Comparison of ENCODE assay signal across 20 cellular contexts in genomic region chr10:607545-608196, GRCh38.
DNase-seq lines count a peak whose midpoint lies in the region; ATAC-seq, FAIRE-seq and TF ChIP-seq lines count a peak whose summit lies in the region.
"Had no signal": no experiment of that assay in that cellular context is flagged by ENCODE, and none has a peak within 500 bp of the region (broad histone marks: within the 10 kb centered on the region; RNA-seq: fewer than 3 reads in every experiment).

No MANE protein-coding gene starts in this region.

- H3K79me2 ChIP-seq in OCI-LY7 (ENCODE audit: insufficient read depth, low read depth, low read length) = no peaks in the 10 kb centered on the region

- TF ChIP-seq EP300 in sigmoid colon (IDR thresholded peaks at IDR 0.05) = no peak

- DNase-seq in GM12891 (ENCODE audit: insufficient read length, low spot score) (no peak), OCI-LY7 (ENCODE audit: low spot score) (no peak), globus pallidus (ENCODE audit: low spot score) (peak; percentile 36), sigmoid colon (peak; percentile 54), NK-92 (lab: John Stamatoyannopoulos, UW; ENCODE audit: unreplicated experiment) (no peak), RKO (ENCODE audit: low spot score) (no peak)
- DNase-seq in activated CD4-positive, alpha-beta T cell treated with anti-CD3 and anti-CD28 coated beads for 48 hours = no peak
- DNase-seq: activated CD4-positive, alpha-beta T cell treated with anti-CD3 and anti-CD28 coated beads, Interleukin-2, amount 10 ng/mL, durations not matched to agents 24 days and 14 days; activated CD8-positive, alpha-beta memory T cell treated with anti-CD3 and anti-CD28 coated beads, Interleukin-2, amount 50 U/mL, for 4 hours; activated effector memory CD4-positive, alpha-beta T cell treated with anti-CD3 and anti-CD28 coated beads, Interleukin-2, amount 50 U/mL, for 16 hours; AML-193; Calu3; foreskin fibroblast; H9; KBM-7; NCI-H2081 had no signal

- TF ChIP-seq CTCF in OCI-LY7 (conservative IDR thresholded peaks at IDR 0.05; ENCODE audit: low read length) (no peak), sigmoid colon (IDR thresholded peaks at IDR 0.05) (no peak)

- WGBS in sigmoid colon, 2 donors = 86 to 93% methylated on average over 14 of the region's 14 CpGs

- FAIRE-seq in GM12891 (lab: Jason Lieb, UNC) = peak; percentile 13

- H3K36me3 ChIP-seq in OCI-LY7 (ENCODE audit: insufficient read depth, low read length) = no peaks in the 10 kb centered on the region
- no peaks in the 10 kb centered on the region for H3K36me3 ChIP-seq in sigmoid colon
- H3K36me3 ChIP-seq: left lung, vagina had no signal

- no TSS peak for BruUV-seq in OCI-LY7 (replicated peaks; lab: Mats Ljungman, UMichigan)

- H3K4me2 ChIP-seq in OCI-LY7 (ENCODE audit: low read length) = peak overlapping the region; percentile 46; the same call in 1 of the 2 replicates

- no peak overlapping the region for H3K4me3 ChIP-seq in OCI-LY7 (ENCODE audit: low read depth, low read length, poor library complexity, severe bottlenecking)
- H3K4me3 ChIP-seq in sigmoid colon = peak overlapping the region in 1 of 4 donors; percentile 28
- H3K4me3 ChIP-seq: left lung, vagina had no signal

- H3K4me1 ChIP-seq in OCI-LY7 (ENCODE audit: insufficient read depth, low read length, poor library complexity, severe bottlenecking) (no peaks in the 10 kb centered on the region), sigmoid colon (peaks cover 0 to 88% (median 77%) of the 10 kb centered on the region in 4 donors)
- H3K4me1 ChIP-seq: left lung had no signal

- no peaks in the 10 kb centered on the region for H4K20me1 ChIP-seq in OCI-LY7 (ENCODE audit: insufficient read depth, low read length)

- H3K27ac ChIP-seq in OCI-LY7 (ENCODE audit: low read depth, low read length, poor library complexity, severe bottlenecking) (no peak overlapping the region), sigmoid colon (peak overlapping the region; percentile 38 to 79 (median 66))
- H3K27ac ChIP-seq: left lung, vagina had no signal

- CTCF ChIA-PET in OCI-LY7 (lab: Charles Lee; ENCODE audit: unreplicated experiment) = no interaction called here

- H3K9me2 ChIP-seq in OCI-LY7 (ENCODE audit: insufficient read depth, low read length) = no peaks in the 10 kb centered on the region

- no peaks in the 10 kb centered on the region for H3K9me3 ChIP-seq in OCI-LY7 (ENCODE audit: low read length)
- H3K9me3 ChIP-seq in sigmoid colon = no peaks in the 10 kb centered on the region
- H3K9me3 ChIP-seq: left lung, vagina had no signal

- H3K27me3 ChIP-seq in sigmoid colon = no peaks in the 10 kb centered on the region
- H3K27me3 ChIP-seq: left lung, vagina had no signal

- no peak for ATAC-seq in GM21717 (IDR thresholded peaks at IDR 0.05; ENCODE audit: unreplicated experiment)
- ATAC-seq: left lung, Panc1 had no signal

- POLR2A ChIA-PET in OCI-LY7 (lab: Charles Lee) = interaction anchor here (0.6 kb wide), 1 partner anchor 530 kb away, joined by 3 read pairs; no protein-coding TSS in a partner anchor

- intact Hi-C loops in OCI-LY7 (cut with micrococcal nuclease; ENCODE audit: unreplicated experiment) (no loop called here), sigmoid colon (cut with DNase I) (loop anchor here (5.0 kb wide), 1 partner anchor 95 kb away; no protein-coding TSS in a partner anchor)

- TF ChIP-seq POLR2A in GM12891 (IDR thresholded peaks at IDR 0.05; ENCODE audit: low read depth, low read length) (no peak), sigmoid colon (IDR thresholded peaks at IDR 0.05) (no peak)

- H2AFZ ChIP-seq in OCI-LY7 (ENCODE audit: low read length) = no peak overlapping the region

TF ChIP-seq in GM12891, 5 proteins besides CTCF, POLR2A, EP300 and RAD21:
- TF ChIP-seq POU2F2 (IDR thresholded peaks at IDR 0.05; ENCODE audit: low read depth, low read length) = no peak
- TF ChIP-seq TAF1 (IDR thresholded peaks at IDR 0.05; ENCODE audit: low read depth, low read length) = no peak
- no peak for TF ChIP-seq SPI1 (IDR thresholded peaks at IDR 0.05; ENCODE audit: low read depth, low read length)
- no peak for TF ChIP-seq PAX5 (IDR thresholded peaks at IDR 0.05; ENCODE audit: insufficient read depth, low read length, severe bottlenecking)

Comparison
In these comparisons a context has a peak if more than half of its experiments do, and no peak if none do; other contexts are left out.
1. DNase-seq: peak in globus pallidus (single experiment) and sigmoid colon (single experiment); none in GM12891 (single experiment), OCI-LY7 (single experiment), activated CD4-positive, alpha-beta T cell treated with anti-CD3 and anti-CD28 coated beads for 48 hours (single experiment), NK-92 (single experiment) and RKO (single experiment).